16 cellular contexts compared by ENCODE assay signal in the genomic region with DNA sequence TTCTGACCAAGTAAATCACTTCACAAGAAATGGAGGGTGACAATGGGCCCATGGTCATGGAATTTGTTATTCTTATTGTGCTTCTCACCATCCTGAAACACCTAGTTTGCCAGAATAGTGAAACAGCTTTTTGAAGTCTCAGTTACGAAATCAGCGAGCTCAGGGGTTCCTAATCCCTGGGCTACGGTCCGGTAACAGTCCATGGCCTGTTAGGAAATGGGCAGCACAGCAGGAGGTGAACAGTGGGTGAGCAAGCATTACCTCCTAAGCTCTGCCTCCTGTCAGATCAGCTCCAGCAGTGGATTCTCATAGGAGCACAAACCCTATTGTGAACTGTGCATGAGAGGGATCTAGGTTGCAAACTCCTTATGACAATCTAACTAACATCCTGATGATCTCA.
DNase-seq lines count a peak whose midpoint lies in the region; ATAC-seq, FAIRE-seq and TF ChIP-seq lines count a peak whose summit lies in the region.
"Had no signal": no experiment of that assay in that cellular context is flagged by ENCODE, and none has a peak within 500 bp of the region (broad histone marks: within the 10 kb centered on the region; RNA-seq: fewer than 3 reads in every experiment).

No MANE protein-coding gene starts in this region.

- H3K27ac ChIP-seq in WERI-Rb-1 (no peak overlapping the region), small intestine (ENCODE audit: low read depth in 1 of 2, low read length in 1 of 2) (no peak overlapping the region)

- H3K4me3 ChIP-seq in WERI-Rb-1 (ENCODE audit: low read depth, low read length) (no peak overlapping the region), small intestine (ENCODE audit: low read depth in 1 of 2, low read length in 2 of 2) (no peak overlapping the region)
- H3K4me3 ChIP-seq: GM12878, GM23338 had no signal

- WGBS in small intestine, 3 donors = 85 to 91% (median 86%) methylated on average over 4 of the region's 4 CpGs

- no peak for TF ChIP-seq CTCF in WERI-Rb-1 (IDR thresholded peaks at IDR 0.05; ENCODE audit: low read depth, low read length)

- intact Hi-C loops in Right ventricle myocardium superior (cut with DNase I) = no loop called here

- no peaks in the 10 kb centered on the region for H3K4me1 ChIP-seq in small intestine (ENCODE audit: control insufficient read depth in 2 of 2, insufficient read depth in 1 of 2, low read depth in 1 of 2, low read length in 1 of 2)

- ATAC-seq in esophagus mucosa = peak; percentile 51
- ATAC-seq in Right ventricle myocardium superior (ENCODE audit: poor library complexity) = no peak
- no peak for ATAC-seq in GM18867 (IDR thresholded peaks at IDR 0.05; ENCODE audit: unreplicated experiment)
- ATAC-seq: GM12878, GM23338 had no signal

- H3K9me3 ChIP-seq in WERI-Rb-1 (ENCODE audit: severe bottlenecking) (no peaks in the 10 kb centered on the region), small intestine (ENCODE audit: control insufficient read depth, low read depth) (no peaks in the 10 kb centered on the region)

- DNase-seq in NCI-H69 (lab: John Stamatoyannopoulos, UW) = peak; percentile 22
- peak; percentile 32 for DNase-seq in WERI-Rb-1
- no peak for DNase-seq in Right ventricle myocardium superior
- DNase-seq in dermis blood vessel endothelial cell = no peak
- DNase-seq in small intestine = no peak
- DNase-seq: C1 segment of cervical spinal cord; Calu3; CD4-positive, alpha-beta T cell; DMS 273 treated with DMSO at 0.1 percent for 48 hours; H9 had no signal

- H3K36me3 ChIP-seq in WERI-Rb-1 = no peaks in the 10 kb centered on the region
- H3K36me3 ChIP-seq in small intestine (ENCODE audit: control insufficient read depth in 2 of 2, insufficient read depth in 2 of 2, low read length in 2 of 2) = no peaks in the 10 kb centered on the region

- no peaks in the 10 kb centered on the region for H3K27me3 ChIP-seq in WERI-Rb-1 (ENCODE audit: insufficient read depth, low read depth, severe bottlenecking)
- H3K27me3 ChIP-seq in small intestine (ENCODE audit: control insufficient read depth in 2 of 2, insufficient read depth in 2 of 2, low read length in 2 of 2) = no peaks in the 10 kb centered on the region

- FAIRE-seq in small intestine (lab: Jason Lieb, UNC) = no peak
- FAIRE-seq: A204.1, GM12878, GM18507 had no signal

Comparison
In these comparisons a context has a peak if more than half of its experiments do, and no peak if none do; other contexts are left out.
1. DNase-seq: peak in NCI-H69 (single experiment) and WERI-Rb-1 (single experiment); none in Right ventricle myocardium superior (single experiment), dermis blood vessel endothelial cell (single experiment) and small intestine (single experiment).